11 cellular contexts compared by ENCODE assay signal in genomic region chr13:41286370-41286769, GRCh38.
"Had no signal": no experiment of that assay in that cellular context is flagged by ENCODE, and none has a peak within 500 bp of the region (broad histone marks: within the 10 kb centered on the region; RNA-seq: fewer than 3 reads in every experiment).

No MANE protein-coding gene starts in this region.

- DNase-seq: activated B cell treated with CpG ODN at 0.5 μM for 24 hours; activated CD4-positive, alpha-beta T cell treated with anti-CD3 and anti-CD28 coated beads, Interleukin-2, amount 10 ng/mL, durations not matched to agents 24 days and 14 days; aorta; effector memory CD8-positive, alpha-beta T cell; foreskin melanocyte; right lobe of liver; stomach; testis; upper lobe of right lung had no signal

- H3K4me1 ChIP-seq: right lobe of liver, stomach, testis, upper lobe of right lung had no signal

- H3K36me3 ChIP-seq: right lobe of liver, stomach, upper lobe of right lung had no signal

- H3K27ac Mint-ChIP-seq: activated B cell treated with CpG ODN at 0.5 μM for 24 hours; activated CD4-positive, alpha-beta T cell treated with anti-CD3 and anti-CD28 coated beads, Interleukin-2, amount 10 ng/mL, durations not matched to agents 24 days and 14 days; dendritic cell treated with granulocyte-macrophage colony-stimulating factor and Interleukin-4, amounts not matched to agents 40 ng/mL and 50 ng/mL, for 4 days; effector memory CD8-positive, alpha-beta T cell; T-helper 2 cell treated with Interferon-gamma antibody and Interleukin-4, amounts not matched to agents 5 μg/mL and 100 μg/mL, for 36 hours had no signal

- H3K4me3 ChIP-seq: right lobe of liver, stomach, testis, upper lobe of right lung had no signal

- H3K27ac ChIP-seq: right lobe of liver, stomach, testis, upper lobe of right lung had no signal

- ATAC-seq: effector memory CD8-positive, alpha-beta T cell; right lobe of liver; upper lobe of right lung had no signal

- H3K4me3 Mint-ChIP-seq: activated B cell treated with CpG ODN at 0.5 μM for 24 hours; activated CD4-positive, alpha-beta T cell treated with anti-CD3 and anti-CD28 coated beads, Interleukin-2, amount 10 ng/mL, durations not matched to agents 24 days and 14 days; dendritic cell treated with granulocyte-macrophage colony-stimulating factor and Interleukin-4, amounts not matched to agents 40 ng/mL and 50 ng/mL, for 4 days; effector memory CD8-positive, alpha-beta T cell; T-helper 2 cell treated with Interferon-gamma antibody and Interleukin-4, amounts not matched to agents 5 μg/mL and 100 μg/mL, for 36 hours had no signal

- H3K27me3 Mint-ChIP-seq: activated CD4-positive, alpha-beta T cell treated with anti-CD3 and anti-CD28 coated beads, Interleukin-2, amount 10 ng/mL, durations not matched to agents 24 days and 14 days had no signal

- H3K9me3 Mint-ChIP-seq: dendritic cell treated with granulocyte-macrophage colony-stimulating factor and Interleukin-4, amounts not matched to agents 40 ng/mL and 50 ng/mL, for 4 days; effector memory CD8-positive, alpha-beta T cell had no signal

- H3K27me3 ChIP-seq: right lobe of liver, stomach, testis, upper lobe of right lung had no signal
